ENCODE assay signal across 13 cellular contexts in the genomic region with DNA sequence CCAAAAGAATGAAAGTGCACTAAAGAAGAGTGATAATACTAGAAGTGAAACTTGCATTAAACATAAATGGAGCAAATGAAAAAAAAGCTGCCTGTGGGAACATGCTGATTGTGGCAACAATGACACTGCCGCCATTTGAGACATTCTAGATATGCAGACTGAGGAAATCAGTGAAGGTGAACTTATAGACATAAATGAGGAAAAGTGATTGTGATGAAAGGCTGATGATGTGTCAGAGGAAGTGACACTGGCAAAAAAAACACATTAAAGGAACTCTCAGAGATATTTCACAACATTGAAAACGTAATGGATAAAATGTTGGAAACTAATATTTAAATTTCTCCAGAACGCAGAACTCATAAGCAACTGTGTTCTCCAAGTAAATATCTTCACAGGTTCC. TPM values are rescaled to one million over a fixed set of nuclear protein-coding genes. Genes with fewer than 3 reads are reported as not detected.
DNase-seq lines count a peak whose midpoint lies in the region; ATAC-seq, FAIRE-seq and TF ChIP-seq lines count a peak whose summit lies in the region.
"Had no signal": no experiment of that assay in that cellular context is flagged by ENCODE, and none has a peak within 500 bp of the region (broad histone marks: within the 10 kb centered on the region; RNA-seq: fewer than 3 reads in every experiment).

No MANE protein-coding gene starts in this region.

- no peak overlapping the region for H3K4me3 Mint-ChIP-seq in endodermal cell
- H3K4me3 Mint-ChIP-seq: activated naive CD8-positive, alpha-beta T cell treated with anti-CD3 and anti-CD28 coated beads, Interleukin-2, amount 10 ng/mL, durations not matched to agents 7 days and 5 days; type B pancreatic cell had no signal

- no peak for FAIRE-seq in GM12892 (lab: Jason Lieb, UNC)

- H3K9ac ChIP-seq in endodermal cell (ENCODE audit: extremely low read depth, low read length, poor library complexity, severe bottlenecking) (no peak overlapping the region), smooth muscle cell (ENCODE audit: low read depth) (no peak overlapping the region)

- peaks cover 10% of the 10 kb centered on the region for H3K27me3 Mint-ChIP-seq in endodermal cell (ENCODE audit: insufficient read depth)
- H3K27me3 Mint-ChIP-seq: activated naive CD8-positive, alpha-beta T cell treated with anti-CD3 and anti-CD28 coated beads, Interleukin-2, amount 10 ng/mL, durations not matched to agents 7 days and 5 days; type B pancreatic cell had no signal

- H3K4me1 ChIP-seq in left ventricle myocardium inferior (peaks cover 47% of the 10 kb centered on the region), endodermal cell (ENCODE audit: control insufficient read depth, insufficient read depth, low read length) (no peaks in the 10 kb centered on the region), smooth muscle cell (ENCODE audit: low read depth) (peaks cover 9% of the 10 kb centered on the region)

- peak overlapping the region; percentile 96 for H3K4me2 ChIP-seq in smooth muscle cell

- H3K27ac ChIP-seq in left ventricle myocardium inferior (replicated peaks), result peak overlapping the region; percentile 86
- no peak overlapping the region for H3K27ac ChIP-seq in endodermal cell (ENCODE audit: low read depth, low read length)
- no peak overlapping the region for H3K27ac ChIP-seq in smooth muscle cell (ENCODE audit: low read depth)

- TF ChIP-seq CTCF in left ventricle myocardium inferior (IDR thresholded peaks at IDR 0.05; ENCODE audit: borderline replicate concordance), result no peak
- TF ChIP-seq CTCF in endodermal cell (conservative IDR thresholded peaks at IDR 0.05), result no peak
- no peak for TF ChIP-seq CTCF in smooth muscle cell (IDR thresholded peaks at IDR 0.05; ENCODE audit: borderline replicate concordance, insufficient read depth, poor library complexity, severe bottlenecking)

- H3K9me3 Mint-ChIP-seq in endodermal cell, result peaks cover under 1% of the 10 kb centered on the region
- H3K9me3 Mint-ChIP-seq: activated naive CD8-positive, alpha-beta T cell treated with anti-CD3 and anti-CD28 coated beads, Interleukin-2, amount 10 ng/mL, durations not matched to agents 7 days and 5 days; type B pancreatic cell had no signal

- H3K36me3 Mint-ChIP-seq in endodermal cell (ENCODE audit: low read depth), result peaks cover 9% of the 10 kb centered on the region

- peak overlapping the region; percentile 91 for H3K4me3 ChIP-seq in left ventricle myocardium inferior
- H3K4me3 ChIP-seq in endodermal cell (ENCODE audit: low read length), result peak overlapping the region; percentile 97
- H3K4me3 ChIP-seq in smooth muscle cell, result peak overlapping the region; percentile 72

- no peaks in the 10 kb centered on the region for H3F3A ChIP-seq in smooth muscle cell (ENCODE audit: low read depth)

- no peak for DNase-seq in left ventricle myocardium inferior
- DNase-seq in left ventricle myocardium superior, result no peak
- DNase-seq in NOMO-1 (lab: John Stamatoyannopoulos, UW; ENCODE audit: unreplicated experiment in 2 of 2), result peak; percentile 19 to 81
- DNase-seq in endodermal cell, result no peak
- DNase-seq in smooth muscle cell (lab: John Stamatoyannopoulos, UW; ENCODE audit: unreplicated experiment), result no peak
- no peak for DNase-seq in GM12892 (ENCODE audit: insufficient read length)
- DNase-seq in EL, result no peak
- DNase-seq: activated naive CD8-positive, alpha-beta T cell treated with anti-CD3 and anti-CD28 coated beads, Interleukin-2, amount 10 ng/mL, durations not matched to agents 7 days and 5 days; effector CD4-positive, alpha-beta T cell; midbrain; NCI-H446 treated with DMSO at 0.1 percent for 48 hours had no signal

- WGBS in endodermal cell (ENCODE audit: insufficient coverage in 1 of 2, insufficient read length in 1 of 2), 2 experiments, result 91 to 97% methylated on average over 2 to 3 of the region's 3 CpGs
- 91% methylated on average over 3 of the region's 3 CpGs for WGBS in smooth muscle cell (ENCODE audit: low lambda C conversion rate)

- H3K79me2 ChIP-seq in smooth muscle cell (ENCODE audit: low read depth), result peaks cover 78% of the 10 kb centered on the region

- H3K27me3 ChIP-seq in left ventricle myocardium inferior (ENCODE audit: low read depth), result no peaks in the 10 kb centered on the region
- H3K27me3 ChIP-seq in endodermal cell (ENCODE audit: control insufficient read depth, insufficient read depth, low read length, poor library complexity, severe bottlenecking), result no peaks in the 10 kb centered on the region
- no peaks in the 10 kb centered on the region for H3K27me3 ChIP-seq in smooth muscle cell (ENCODE audit: low read depth)

- ATAC-seq in left ventricle myocardium superior, result no peak
- no peak for ATAC-seq in GM19328 (IDR thresholded peaks at IDR 0.05; ENCODE audit: unreplicated experiment)

- H3K36me3 ChIP-seq in left ventricle myocardium inferior (peaks cover 9% of the 10 kb centered on the region), endodermal cell (ENCODE audit: control insufficient read depth, insufficient read depth, low read length) (peaks cover 3% of the 10 kb centered on the region), smooth muscle cell (ENCODE audit: low read depth) (no peaks in the 10 kb centered on the region)

- H3K27ac Mint-ChIP-seq in endodermal cell, result no peak overlapping the region
- H3K27ac Mint-ChIP-seq: activated naive CD8-positive, alpha-beta T cell treated with anti-CD3 and anti-CD28 coated beads, Interleukin-2, amount 10 ng/mL, durations not matched to agents 7 days and 5 days; type B pancreatic cell had no signal

- TF ChIP-seq POLR2A in GM12892 (IDR thresholded peaks at IDR 0.05; ENCODE audit: low read depth, low read length), result no peak

- H3K9me3 ChIP-seq in left ventricle myocardium inferior (replicated peaks) (no peaks in the 10 kb centered on the region), endodermal cell (ENCODE audit: control insufficient read depth, low read length) (no peaks in the 10 kb centered on the region), smooth muscle cell (replicated peaks; ENCODE audit: low read depth) (no peaks in the 10 kb centered on the region)

- no peaks in the 10 kb centered on the region for H4K20me1 ChIP-seq in smooth muscle cell (ENCODE audit: low read depth)

- intact Hi-C loops in left ventricle myocardium inferior (cut with micrococcal nuclease), result no loop called here
- intact Hi-C loops in left ventricle myocardium superior (cut with micrococcal nuclease), result no loop called here

- H3K4me1 Mint-ChIP-seq in endodermal cell, result peaks cover 3% of the 10 kb centered on the region

- no peak overlapping the region for H2AFZ ChIP-seq in smooth muscle cell (ENCODE audit: low read depth)

RNA-seq across cellular contexts. Expression of a gene that starts 1.2 kb away (rescaled TPM):
- total RNA-seq in left ventricle myocardium inferior (5.9 TPM), left ventricle myocardium superior (5.2 TPM), endodermal cell (10 to 100 TPM; 14.7 to 19.2 TPM), smooth muscle cell (25.3 and 28.9 TPM in 2 replicates)
- 23.8 TPM for polyA plus RNA-seq in endodermal cell (2013, experiment 1 of 2)
- 21.2 TPM for polyA plus RNA-seq in endodermal cell (2013, experiment 2 of 2)
- 19.5 TPM in 2 replicates for polyA plus RNA-seq in smooth muscle cell
- polyA plus RNA-seq in GM12892 (2012; ENCODE audit: missing spikeins), result 8.8 TPM

RNA-seq across cellular contexts. Expression of a gene that starts 1.4 kb away (rescaled TPM):
- total RNA-seq in left ventricle myocardium inferior (37.6 TPM), left ventricle myocardium superior (36.1 TPM), endodermal cell (10 to 100 TPM; 20.5 to 23.0 TPM), smooth muscle cell (39.1 and 41.1 TPM in 2 replicates)
- 34.6 TPM for polyA plus RNA-seq in endodermal cell (2013, experiment 1 of 2)
- 45.3 TPM for polyA plus RNA-seq in endodermal cell (2013, experiment 2 of 2)
- 55.3 and 71.2 TPM in 2 replicates for polyA plus RNA-seq in smooth muscle cell
- polyA plus RNA-seq in GM12892 (2012; ENCODE audit: missing spikeins), result 52.7 TPM

Comparison
In these comparisons a context has a peak if more than half of its experiments do, and no peak if none do; other contexts are left out.
1. DNase-seq: peak in NOMO-1 (2 of 2); none in left ventricle myocardium inferior (single experiment), left ventricle myocardium superior (single experiment), endodermal cell (single experiment), smooth muscle cell (single experiment), GM12892 (single experiment) and EL (single experiment).
2. Peak in every context shown above with its lines, with median percentiles within 50 percentile points of each other: H3K4me3 ChIP-seq.